ENCODE assay signal across 29 cellular contexts in genomic region chr17:41754066-41754465, GRCh38. TPM values are rescaled to one million over a fixed set of nuclear protein-coding genes. Genes with fewer than 3 reads are reported as not detected.
"Had no signal": no experiment of that assay in that cellular context is flagged by ENCODE, and none has a peak within 500 bp of the region (broad histone marks: within the 10 kb centered on the region; RNA-seq: fewer than 3 reads in every experiment).

No MANE protein-coding gene starts in this region.

- H3K27ac Mint-ChIP-seq: activated CD4-positive, alpha-beta memory T cell treated with anti-CD3 and anti-CD28 coated beads for 36 hours; activated CD4-positive, alpha-beta T cell treated with anti-CD3 and anti-CD28 coated beads, Interleukin-2, amount 10 ng/mL, durations not matched to agents 7 days and 5 days; activated naive CD4-positive, alpha-beta T cell treated with anti-CD3 and anti-CD28 coated beads, Interleukin-2, amount 50 U/mL, for 72 hours; activated naive CD8-positive, alpha-beta T cell treated with anti-CD3 and anti-CD28 coated beads, Interleukin-2, amount 50 U/mL, for 24 hours; IgD-negative memory B cell had no signal

- H3K9me3 Mint-ChIP-seq: activated CD4-positive, alpha-beta memory T cell treated with anti-CD3 and anti-CD28 coated beads for 36 hours; activated CD4-positive, alpha-beta T cell treated with anti-CD3 and anti-CD28 coated beads, Interleukin-2, amount 10 ng/mL, durations not matched to agents 7 days and 5 days; activated naive CD4-positive, alpha-beta T cell treated with anti-CD3 and anti-CD28 coated beads, Interleukin-2, amount 50 U/mL, for 72 hours; activated naive CD8-positive, alpha-beta T cell treated with anti-CD3 and anti-CD28 coated beads, Interleukin-2, amount 50 U/mL, for 24 hours; activated T-cell treated with anti-CD3 and anti-CD28 coated beads, Interleukin-2, amount 50 U/mL, for 4 hours; IgD-negative memory B cell had no signal

- H3K4me1 Mint-ChIP-seq: activated CD4-positive, alpha-beta T cell treated with anti-CD3 and anti-CD28 coated beads, Interleukin-2, amount 10 ng/mL, durations not matched to agents 7 days and 5 days; activated naive CD8-positive, alpha-beta T cell treated with anti-CD3 and anti-CD28 coated beads, Interleukin-2, amount 50 U/mL, for 24 hours; IgD-negative memory B cell had no signal

- H3K27me3 ChIP-seq: ascending aorta, body of pancreas, MG63, Peyer's patch had no signal

- H3K27me3 Mint-ChIP-seq: activated CD4-positive, alpha-beta memory T cell treated with anti-CD3 and anti-CD28 coated beads for 36 hours; activated CD4-positive, alpha-beta T cell treated with anti-CD3 and anti-CD28 coated beads, Interleukin-2, amount 10 ng/mL, durations not matched to agents 7 days and 5 days; IgD-negative memory B cell had no signal

- DNase-seq: activated CD4-positive, alpha-beta memory T cell treated with anti-CD3 and anti-CD28 coated beads for 36 hours; activated CD4-positive, alpha-beta T cell treated with anti-CD3 and anti-CD28 coated beads, Interleukin-2, amount 10 ng/mL, durations not matched to agents 7 days and 5 days; activated CD4-positive, CD25-positive, alpha-beta regulatory T cell; activated CD8-positive, alpha-beta memory T cell treated with anti-CD3 and anti-CD28 coated beads for 24 hours; activated effector memory CD4-positive, alpha-beta T cell treated with anti-CD3 and anti-CD28 coated beads, Interleukin-2, amount 50 U/mL, for 16 hours; activated naive CD4-positive, alpha-beta T cell treated with Interleukin-2 at 50 U/mL for 16 hours; activated naive CD8-positive, alpha-beta T cell treated with anti-CD3 and anti-CD28 coated beads, Interleukin-2, amount 50 U/mL, for 24 hours; activated T-cell treated with anti-CD3 and anti-CD28 coated beads, Interleukin-2, amount 50 U/mL, for 4 hours; amniotic stem cell; body of pancreas; MG63; MV-4-11; NCI-H1092 treated with DMSO at 0.1 percent for 48 hours; NCI-H1417 treated with DMSO at 0.1 percent for 48 hours; NCI-H1694; NCI-H2029; NCI-H2107; NCI-H510A; NCI-H526 treated with DMSO at 0.1 percent for 48 hours; NCI-H82; NK-92 treated with Interleukin-12 subunit alpha and Interleukin-12 subunit beta, amount 100 ng/mL, for 24 hours; Peyer's patch; SIG-M5; T-helper 2 cell; T1000 had no signal

- H3K4me1 ChIP-seq: ascending aorta, body of pancreas, Peyer's patch had no signal

- H3K4me3 ChIP-seq: ascending aorta, body of pancreas, MG63, Peyer's patch had no signal

- H3K9me3 ChIP-seq: ascending aorta, body of pancreas, MG63, Peyer's patch had no signal

- H3K27ac ChIP-seq: ascending aorta, body of pancreas, Peyer's patch had no signal

- H3K36me3 ChIP-seq: MG63 had no signal

- H3K36me3 Mint-ChIP-seq: activated CD4-positive, alpha-beta memory T cell treated with anti-CD3 and anti-CD28 coated beads for 36 hours; activated naive CD4-positive, alpha-beta T cell treated with anti-CD3 and anti-CD28 coated beads, Interleukin-2, amount 50 U/mL, for 72 hours had no signal

- H3K4me3 Mint-ChIP-seq: activated CD4-positive, alpha-beta memory T cell treated with anti-CD3 and anti-CD28 coated beads for 36 hours; activated CD4-positive, alpha-beta T cell treated with anti-CD3 and anti-CD28 coated beads, Interleukin-2, amount 10 ng/mL, durations not matched to agents 7 days and 5 days; activated naive CD8-positive, alpha-beta T cell treated with anti-CD3 and anti-CD28 coated beads, Interleukin-2, amount 50 U/mL, for 24 hours; activated T-cell treated with anti-CD3 and anti-CD28 coated beads, Interleukin-2, amount 50 U/mL, for 4 hours had no signal

- ATAC-seq: activated naive CD4-positive, alpha-beta T cell treated with anti-CD3 and anti-CD28 coated beads, Interleukin-2, amount 50 U/mL, for 72 hours; activated naive CD8-positive, alpha-beta T cell treated with anti-CD3 and anti-CD28 coated beads, Interleukin-2, amount 50 U/mL, for 24 hours; activated T-cell treated with anti-CD3 and anti-CD28 coated beads, Interleukin-2, amount 50 U/mL, for 4 hours; body of pancreas had no signal

RNA-seq across cellular contexts. Expression of gene HAP1, which starts 19.6 kb away (rescaled TPM):
- total RNA-seq: activated CD4-positive, alpha-beta memory T cell treated with anti-CD3 and anti-CD28 coated beads for 36 hours; activated naive CD4-positive, alpha-beta T cell treated with anti-CD3 and anti-CD28 coated beads, Interleukin-2, amount 50 U/mL, for 72 hours; ascending aorta had no signal

RNA-seq across cellular contexts. Expression of gene GAST, which starts 41.9 kb away (rescaled TPM):
- total RNA-seq: activated CD4-positive, alpha-beta memory T cell treated with anti-CD3 and anti-CD28 coated beads for 36 hours; activated CD4-positive, alpha-beta T cell treated with anti-CD3 and anti-CD28 coated beads, Interleukin-2, amount 10 ng/mL, durations not matched to agents 7 days and 5 days; activated naive CD4-positive, alpha-beta T cell treated with anti-CD3 and anti-CD28 coated beads, Interleukin-2, amount 50 U/mL, for 72 hours; activated T-cell treated with anti-CD3 and anti-CD28 coated beads, Interleukin-2, amount 50 U/mL, for 4 hours; ascending aorta; body of pancreas; bronchial epithelial cell; Peyer's patch had no signal
